20 cellular contexts compared by ENCODE assay signal in the genomic region with DNA sequence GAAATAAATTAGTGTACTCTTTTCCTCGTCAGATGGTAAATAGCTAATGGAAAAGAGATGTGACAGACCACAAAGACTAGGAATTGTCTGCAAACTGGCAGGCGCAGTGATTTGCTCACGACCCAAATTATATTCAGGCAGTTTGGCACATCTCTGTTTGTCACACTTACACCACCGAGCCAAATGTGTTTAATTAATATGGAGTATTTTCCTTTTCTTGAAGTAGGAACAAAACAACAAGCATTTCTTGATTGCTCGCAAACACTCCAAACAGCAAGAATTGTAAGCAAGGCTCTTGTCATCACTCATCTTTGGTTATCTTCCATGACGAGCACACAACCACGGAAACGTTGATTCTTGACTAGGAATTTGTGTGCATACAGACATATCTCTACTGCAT.
"Had no signal": no experiment of that assay in that cellular context is flagged by ENCODE, and none has a peak within 500 bp of the region (broad histone marks: within the 10 kb centered on the region; RNA-seq: fewer than 3 reads in every experiment).

No MANE protein-coding gene starts in this region.

- H3K27ac ChIP-seq: colonic mucosa, heart left ventricle, neutrophil, right atrium auricular region, skin epidermis, testis, tibial nerve, upper lobe of right lung, vagina had no signal

- H3K27me3 Mint-ChIP-seq: memory B cell, naive B cell had no signal

- H3K4me3 ChIP-seq: colonic mucosa, heart left ventricle, right atrium auricular region, sigmoid colon, skin epidermis, testis, tibial nerve, upper lobe of right lung, vagina had no signal

- H3K4me1 Mint-ChIP-seq: memory B cell, naive B cell had no signal

- H3K4me3 Mint-ChIP-seq: memory B cell, naive B cell, nephron progenitor cell had no signal

- H3K36me3 Mint-ChIP-seq: memory B cell, naive B cell had no signal

- H3K27ac Mint-ChIP-seq: memory B cell, naive B cell, nephron progenitor cell had no signal

- H3K9me3 Mint-ChIP-seq: naive B cell, nephron progenitor cell had no signal

- DNase-seq: cerebellar nuclear complex; colonic mucosa; effector CD8-positive, alpha-beta T cell; foreskin melanocyte; heart left ventricle; kidney glomerular epithelial cell; naive B cell; nephron progenitor cell; posterior cingulate gyrus; sigmoid colon; stimulated activated CD4-positive, alpha-beta T cell treated with anti-CD3 and anti-CD28 coated beads, Interleukin-12 subunit alpha, Interleukin-12 subunit beta, amount 100 ng/mL, for 4 hours; stimulated activated naive CD4-positive, alpha-beta T cell treated with Interleukin-2 at 50 U/mL for 16 hours; testis; upper lobe of right lung had no signal
